Comparison of ENCODE assay signal across 18 cellular contexts in genomic region chr20:49636447-49636846, GRCh38.
DNase-seq lines count a peak whose midpoint lies in the region; ATAC-seq and TF ChIP-seq lines count a peak whose summit lies in the region.
"Had no signal": no experiment of that assay in that cellular context is flagged by ENCODE, and none has a peak within 500 bp of the region (broad histone marks: within the 10 kb centered on the region; RNA-seq: fewer than 3 reads in every experiment).

No MANE protein-coding gene starts in this region.

- H2AFZ ChIP-seq in GM23338, result no peak overlapping the region

- H3K27ac ChIP-seq in GM23338 (ENCODE audit: low read depth), result no peak overlapping the region
- H3K27ac ChIP-seq: esophagus squamous epithelium, vagina, WERI-Rb-1 had no signal

- H3K27me3 ChIP-seq in GM23338 (ENCODE audit: insufficient read depth), result no peaks in the 10 kb centered on the region
- H3K27me3 ChIP-seq: esophagus squamous epithelium, vagina had no signal

- H3K4me3 Mint-ChIP-seq in GM23338, result no peak overlapping the region
- H3K4me3 Mint-ChIP-seq: activated naive CD8-positive, alpha-beta T cell treated with anti-CD3 and anti-CD28 coated beads, Interleukin-2, amount 10 ng/mL, durations not matched to agents 7 days and 5 days; memory B cell had no signal

- H3K4me2 ChIP-seq in GM23338, result no peak overlapping the region

- no peaks in the 10 kb centered on the region for H3K9me2 ChIP-seq in GM23338 (ENCODE audit: insufficient read depth)

- H3K4me1 Mint-ChIP-seq in GM23338, result peaks cover 40% of the 10 kb centered on the region

- H3K4me1 ChIP-seq in GM23338 (ENCODE audit: insufficient read depth), result peaks cover 29% of the 10 kb centered on the region
- H3K4me1 ChIP-seq: vagina had no signal

- H3K36me3 Mint-ChIP-seq in GM23338 (ENCODE audit: low read depth), result peaks cover 79% of the 10 kb centered on the region

- H3K4me3 ChIP-seq in GM23338, result no peak overlapping the region
- H3K4me3 ChIP-seq: esophagus squamous epithelium, GM12878, K562, vagina had no signal

- DNase-seq in GM23338 (ENCODE audit: low spot score) (no peak), NCI-H2196 treated with DMSO at 0.1 percent for 48 hours (lab: John Stamatoyannopoulos, UW; ENCODE audit: unreplicated experiment) (peak; percentile 90), left cardiac atrium (peak; percentile 60), renal cortical epithelial cell (ENCODE audit: low read depth) (peak; percentile 19), GM03348 (ENCODE audit: low spot score) (no peak), superior temporal gyrus (ENCODE audit: extremely low spot score) (no peak)
- DNase-seq: activated naive CD8-positive, alpha-beta T cell treated with anti-CD3 and anti-CD28 coated beads, Interleukin-2, amount 10 ng/mL, durations not matched to agents 7 days and 5 days; esophagus squamous epithelium; NCI-H1694 treated with DMSO at 0.1 percent for 48 hours; WERI-Rb-1 had no signal

- TF ChIP-seq CTCF in GM23338 (conservative IDR thresholded peaks at IDR 0.05; ENCODE audit: low read depth in 2 of 2), result no peak

- peaks cover 58% of the 10 kb centered on the region for H3K36me3 ChIP-seq in GM23338 (ENCODE audit: insufficient read depth)

- peaks cover 11% of the 10 kb centered on the region; the same call in 1 of the 2 replicates for H3F3A ChIP-seq in GM23338 (replicated peaks; ENCODE audit: low read depth)

- peaks cover 27% of the 10 kb centered on the region for H3K27me3 Mint-ChIP-seq in GM23338 (ENCODE audit: insufficient read depth, low read depth, poor library complexity)
- H3K27me3 Mint-ChIP-seq: activated naive CD8-positive, alpha-beta T cell treated with anti-CD3 and anti-CD28 coated beads, Interleukin-2, amount 10 ng/mL, durations not matched to agents 7 days and 5 days; memory B cell; progenitor cell of endocrine pancreas had no signal

- intact Hi-C loops in left cardiac atrium (cut with DNase I), result loop anchor here in 1 of 2 donors (5.0 kb wide), 1 partner anchor 76 kb away; the partner anchor contains the start of gene B4GALT5

- no peaks in the 10 kb centered on the region; the same call in 2 of the 3 replicates for H3K9me3 Mint-ChIP-seq in GM23338
- H3K9me3 Mint-ChIP-seq: activated naive CD8-positive, alpha-beta T cell treated with anti-CD3 and anti-CD28 coated beads, Interleukin-2, amount 10 ng/mL, durations not matched to agents 7 days and 5 days; memory B cell had no signal

- 0 out of 2 replicates have a peak overlapping the region, but pooled peaks have one; percentile 13 for H3K27ac Mint-ChIP-seq in GM23338
- H3K27ac Mint-ChIP-seq: activated naive CD8-positive, alpha-beta T cell treated with anti-CD3 and anti-CD28 coated beads, Interleukin-2, amount 10 ng/mL, durations not matched to agents 7 days and 5 days; memory B cell; progenitor cell of endocrine pancreas had no signal

- peaks cover 17% of the 10 kb centered on the region for H3K79me2 ChIP-seq in GM23338 (replicated peaks; ENCODE audit: insufficient read depth)

- peaks cover 20% of the 10 kb centered on the region for H4K20me1 ChIP-seq in GM23338 (replicated peaks; ENCODE audit: insufficient read depth)

- ATAC-seq in GM23338 (no peak), left cardiac atrium (peak; percentile 66 to 74), HG02884 (IDR thresholded peaks at IDR 0.05; ENCODE audit: unreplicated experiment) (no peak), HG03139 (IDR thresholded peaks at IDR 0.05; ENCODE audit: unreplicated experiment) (no peak)
- ATAC-seq: GM12878, K562, SK-N-SH treated with all-trans-retinoic acid at 6 μM for 48 hours had no signal

TF ChIP-seq in GM23338, 12 proteins besides CTCF, POLR2A, EP300 and RAD21 (continues in another document):
- TF ChIP-seq JUNB (IDR thresholded peaks at IDR 0.05; ENCODE audit: unreplicated experiment), result no peak
- no peak for TF ChIP-seq EZH2 (IDR thresholded peaks at IDR 0.05; ENCODE audit: low read depth, unreplicated experiment)
- TF ChIP-seq ZNF114 (CRISPR knock-in tag; IDR thresholded peaks at IDR 0.05), result no peak
- no peak for TF ChIP-seq ETS1 (IDR thresholded peaks at IDR 0.05)
- no peak for TF ChIP-seq ZNF331 (CRISPR knock-in tag; IDR thresholded peaks at IDR 0.05; ENCODE audit: low read depth)
- TF ChIP-seq POLR2AphosphoS5 (IDR thresholded peaks at IDR 0.05; ENCODE audit: low read depth), result no peak
- TF ChIP-seq STAT1 (IDR thresholded peaks at IDR 0.05; ENCODE audit: unreplicated experiment), result no peak
- TF ChIP-seq ZNF462 (CRISPR knock-in tag; IDR thresholded peaks at IDR 0.05), result no peak
- no peak for TF ChIP-seq EZH2phosphoT487 (IDR thresholded peaks at IDR 0.05; ENCODE audit: unreplicated experiment)
- TF ChIP-seq CREB1 (CRISPR knock-in tag; IDR thresholded peaks at IDR 0.05; ENCODE audit: low read depth), result no peak

Comparison
In these comparisons a context has a peak if more than half of its experiments do, and no peak if none do; other contexts are left out.
1. ATAC-seq: peak in left cardiac atrium (2 of 2); none in GM23338 (single experiment), HG02884 (single experiment) and HG03139 (single experiment).
2. DNase-seq: peak in NCI-H2196 treated with DMSO at 0.1 percent for 48 hours (single experiment), left cardiac atrium (single experiment) and renal cortical epithelial cell (single experiment); none in GM23338 (single experiment), GM03348 (single experiment) and superior temporal gyrus (single experiment).